ENCODE assay signal across 12 cellular contexts in genomic region chr5:91170266-91170665, GRCh38.
A peak's percentile ranks its signal among the peaks of the same experiment; 100 is the strongest.
DNase-seq lines count a peak whose midpoint lies in the region; ATAC-seq and TF ChIP-seq lines count a peak whose summit lies in the region.
"Had no signal": no experiment of that assay in that cellular context is flagged by ENCODE, and none has a peak within 500 bp of the region (broad histone marks: within the 10 kb centered on the region; RNA-seq: fewer than 3 reads in every experiment).

No MANE protein-coding gene starts in this region.

- H3K27me3 ChIP-seq in adipocyte (replicated peaks; ENCODE audit: control insufficient read depth, insufficient read depth, low read length): no peaks in the 10 kb centered on the region
- H3K27me3 ChIP-seq in right atrium auricular region: no peaks in the 10 kb centered on the region
- H3K27me3 ChIP-seq: ovary, upper lobe of right lung had no signal

- peak; percentile 55 for DNase-seq in EH (ENCODE audit: low read depth)
- DNase-seq in HT1080 (ENCODE audit: low read depth): peak; percentile 17
- peak; percentile 82 for DNase-seq in adipocyte (ENCODE audit: low read depth)
- DNase-seq in kidney tubule cell (ENCODE audit: low spot score): peak; percentile 38
- no peak for DNase-seq in right atrium auricular region (ENCODE audit: low spot score)
- DNase-seq in GDM1 (lab: John Stamatoyannopoulos, UW): no peak
- DNase-seq: amygdala, DMS153, NCI-H1417 treated with DMSO at 0.1 percent for 48 hours, ovary, upper lobe of right lung had no signal

- H3K4me1 ChIP-seq in adipocyte (ENCODE audit: control insufficient read depth, insufficient read depth, low read length): peaks cover 3% of the 10 kb centered on the region
- no peaks in the 10 kb centered on the region for H3K4me1 ChIP-seq in right atrium auricular region
- H3K4me1 ChIP-seq: upper lobe of right lung had no signal

- no peak overlapping the region for H3K27ac ChIP-seq in right atrium auricular region
- H3K27ac ChIP-seq: ovary, upper lobe of right lung had no signal

- no peak for TF ChIP-seq CTCF in right atrium auricular region (IDR thresholded peaks at IDR 0.05)

- ATAC-seq in GM19463 (IDR thresholded peaks at IDR 0.05; ENCODE audit: unreplicated experiment): no peak
- ATAC-seq: upper lobe of right lung had no signal

- H3K9me3 ChIP-seq in adipocyte (ENCODE audit: control insufficient read depth, low read length) (no peaks in the 10 kb centered on the region), right atrium auricular region (no peaks in the 10 kb centered on the region)
- H3K9me3 ChIP-seq: ovary, upper lobe of right lung had no signal

- H3K9ac ChIP-seq in adipocyte (ENCODE audit: low read length): no peak overlapping the region

- no peaks in the 10 kb centered on the region for H3K36me3 ChIP-seq in adipocyte (ENCODE audit: control insufficient read depth, insufficient read depth, low read length, severe bottlenecking)
- H3K36me3 ChIP-seq in right atrium auricular region: no peaks in the 10 kb centered on the region
- H3K36me3 ChIP-seq: ovary, upper lobe of right lung had no signal

- H3K4me3 ChIP-seq in adipocyte (ENCODE audit: low read length) (no peak overlapping the region), right atrium auricular region (no peak overlapping the region)
- H3K4me3 ChIP-seq: ovary, upper lobe of right lung had no signal

Comparison
In these comparisons a context has a peak if more than half of its experiments do, and no peak if none do; other contexts are left out.
1. DNase-seq: peak in EH (single experiment), HT1080 (single experiment), adipocyte (single experiment) and kidney tubule cell (single experiment); none in right atrium auricular region (single experiment) and GDM1 (single experiment).